Comparison of ENCODE assay signal across 8 cellular contexts in genomic region chr22:42780070-42780540, GRCh38. TPM values are rescaled to one million over a fixed set of nuclear protein-coding genes. Genes with fewer than 3 reads are reported as not detected.
A peak's percentile ranks its signal among the peaks of the same experiment; 100 is the strongest.
DNase-seq lines count a peak whose midpoint lies in the region; ATAC-seq lines count a peak whose summit lies in the region.

No MANE protein-coding gene starts in this region.

- no peak overlapping the region for H3K27ac Mint-ChIP-seq in immature natural killer cell

- in situ Hi-C loops in T47D (cut with HindIII; ENCODE audit: low pct_unique_long_range_greater_than_20kb, low sequenced_read_pairs) = no loop called here

- H3K4me3 Mint-ChIP-seq in immature natural killer cell = no peak overlapping the region

- H3K9me3 Mint-ChIP-seq in immature natural killer cell = no peaks in the 10 kb centered on the region

- no peak for ATAC-seq in HG03565 (IDR thresholded peaks at IDR 0.05; ENCODE audit: unreplicated experiment)

- DNase-seq in 8988T (peak; percentile 38), GM04504 (ENCODE audit: low read depth) (peak; percentile 82), NCI-H1417 treated with DMSO at 0.1 percent for 48 hours (lab: John Stamatoyannopoulos, UW) (peak; percentile 50), SK-N-DZ (ENCODE audit: low spot score) (peak; percentile 89), T47D (ENCODE audit: low read depth in 1 of 2, low spot score in 1 of 2) (peak; percentile 64 to 91), immature natural killer cell (peak; percentile 59 to 68 (median 67))
- peak; percentile 16 for DNase-seq in stimulated activated CD4-positive, alpha-beta T cell treated with anti-CD3 and anti-CD28 coated beads, Interleukin-1b, Interleukin-23, amount 100 ng/mL, for 48 hours

- peaks cover 0 to 2% of the 10 kb centered on the region in 2 donors for H3K4me1 Mint-ChIP-seq in immature natural killer cell

- peaks cover 0 to 2% (median 0%) of the 10 kb centered on the region in 3 donors for H3K27me3 Mint-ChIP-seq in immature natural killer cell (ENCODE audit: low read depth in 3 of 3)

- H3K36me3 Mint-ChIP-seq in immature natural killer cell = no peaks in the 10 kb centered on the region

RNA-seq across cellular contexts. Expression of gene A4GALT, which starts 59.4 kb away (rescaled TPM):
- 0.44 TPM in 1 of 2 replicates, not detected in the other for polyA plus RNA-seq in SK-N-DZ (2014; cell fraction: cytosol; rRNA removed)
- polyA plus RNA-seq in SK-N-DZ (2014; cell fraction: nucleus; rRNA removed) = not detected in 2 replicates
- 1 to 10 TPM in 1 of 3 donors, under 1 TPM in 1, not detected in 1; 0.38 to 1.1 TPM for polyA plus RNA-seq in immature natural killer cell

Comparison
In these comparisons a context has a peak if more than half of its experiments do, and no peak if none do; other contexts are left out.
1. DNase-seq: peak in every context shown above with its lines; median percentile 89 in SK-N-DZ; 82 in GM04504; 78 in T47D; 67 in immature natural killer cell; 50 in NCI-H1417 treated with DMSO at 0.1 percent for 48 hours; 38 in 8988T; 16 in stimulated activated CD4-positive, alpha-beta T cell treated with anti-CD3 and anti-CD28 coated beads, Interleukin-1b, Interleukin-23, amount 100 ng/mL, for 48 hours.